ENCODE assay signal across 1 cellular context in genomic region chr3:44439499-44440295, GRCh38.
TF ChIP-seq lines count a peak whose summit lies in the region.

No MANE protein-coding gene starts in this region.

TF ChIP-seq in GM12878, 131 proteins besides CTCF, POLR2A, EP300 and RAD21 (continued from another document):
- TF ChIP-seq REST (IDR thresholded peaks at IDR 0.05; ENCODE audit: low read depth, low read length) (no peak), NFXL1 (IDR thresholded peaks at IDR 0.05; ENCODE audit: borderline replicate concordance) (no peak), E2F4 (IDR thresholded peaks at IDR 0.05; ENCODE audit: low read depth, low read length) (no peak), ZNF622 (IDR thresholded peaks at IDR 0.05) (no peak)
